In the genomic region with DNA sequence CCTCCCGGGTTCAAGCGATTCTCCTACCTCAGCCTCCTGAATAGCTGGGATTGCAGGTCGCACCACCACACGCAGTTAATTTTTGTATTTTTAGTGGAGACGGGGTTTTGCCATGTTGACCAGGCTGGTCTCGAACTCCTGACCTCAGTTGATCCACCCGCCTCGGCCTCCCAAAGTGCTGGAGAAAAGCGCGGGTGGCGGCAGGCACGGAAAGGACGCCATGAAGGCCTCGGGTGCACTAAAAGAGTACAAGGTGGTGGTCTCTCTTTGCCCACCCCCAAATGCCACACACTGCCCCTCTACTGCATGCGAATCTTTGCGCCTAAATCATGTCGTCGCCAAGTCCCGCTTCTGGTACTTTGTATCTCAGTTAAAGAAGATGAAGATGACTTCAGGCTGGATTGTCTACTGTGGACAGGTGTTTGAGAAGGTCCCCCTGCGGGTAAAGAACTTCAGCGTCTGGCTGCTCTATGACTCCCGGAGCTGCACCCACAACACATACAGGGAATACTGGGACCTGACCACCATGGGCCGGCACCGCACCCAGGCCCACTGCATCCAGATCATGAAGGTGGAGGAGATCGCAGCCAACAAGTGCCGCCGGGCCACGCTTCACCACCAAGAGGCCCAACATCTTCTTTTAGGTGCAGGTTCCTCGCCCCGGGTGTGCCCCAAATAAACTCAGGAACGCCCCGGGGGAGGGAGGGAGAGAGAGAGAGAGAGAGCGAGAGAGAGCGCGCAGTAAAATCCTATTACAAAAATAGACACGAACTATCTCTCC, we compare ENCODE assay signal across 39 cellular contexts.
"Had no signal": no experiment of that assay in that cellular context is flagged by ENCODE, and none has a peak within 500 bp of the region (broad histone marks: within the 10 kb centered on the region; RNA-seq: fewer than 3 reads in every experiment).

No MANE protein-coding gene starts in this region.

- H3K9me3 Mint-ChIP-seq: activated T-helper 1 cell treated with anti-CD3 and anti-CD28 coated beads, Interleukin-12 subunit alpha, Interleukin-12 subunit beta, Interleukin-2, Interleukin-4 antibody, amounts not matched to agents 30 ng/mL and 10 ng/mL and 1 ng/mL, durations not matched to agents 14 hours and 24 hours and 36 hours; activated T-helper 2 cell treated with anti-CD3 and anti-CD28 coated beads, Interferon-gamma antibody, Interleukin-2, Interleukin-4, amounts not matched to agents 10 μg/mL and 5 μg/mL and 100 μg/mL, durations not matched to agents 14 hours and 24 hours and 36 hours; central memory CD8-positive, alpha-beta T cell had no signal

- H3K27me3 Mint-ChIP-seq: brain had no signal

- H3K36me3 Mint-ChIP-seq: activated naive CD4-positive, alpha-beta T cell treated with anti-CD3 and anti-CD28 coated beads, Interleukin-2, amount 10 ng/mL, durations not matched to agents 7 days and 5 days; activated naive CD8-positive, alpha-beta T cell treated with anti-CD3 and anti-CD28 coated beads for 36 hours; activated naive CD8-positive, alpha-beta T cell treated with anti-CD3 and anti-CD28 coated beads, Interleukin-2, amount 10 ng/mL, durations not matched to agents 7 days and 5 days had no signal

- H3K4me1 Mint-ChIP-seq: activated naive CD4-positive, alpha-beta T cell treated with anti-CD3 and anti-CD28 coated beads, Interleukin-2, amount 10 ng/mL, durations not matched to agents 7 days and 5 days; activated naive CD4-positive, alpha-beta T cell treated with anti-CD3 and anti-CD28 coated beads, Interleukin-2, amount 50 U/mL, for 24 hours; activated naive CD8-positive, alpha-beta T cell treated with anti-CD3 and anti-CD28 coated beads for 36 hours; activated naive CD8-positive, alpha-beta T cell treated with anti-CD3 and anti-CD28 coated beads, Interleukin-2, amount 50 U/mL, for 24 hours; brain; central memory CD8-positive, alpha-beta T cell had no signal

- H3K27ac Mint-ChIP-seq: activated naive CD4-positive, alpha-beta T cell treated with anti-CD3 and anti-CD28 coated beads for 36 hours; activated naive CD4-positive, alpha-beta T cell treated with anti-CD3 and anti-CD28 coated beads, Interleukin-2, amount 10 ng/mL, durations not matched to agents 7 days and 5 days; activated naive CD4-positive, alpha-beta T cell treated with anti-CD3 and anti-CD28 coated beads, Interleukin-2, amount 50 U/mL, for 24 hours; activated naive CD4-positive, alpha-beta T cell treated with anti-CD3 and anti-CD28 coated beads, Interleukin-2, amount 50 U/mL, for 72 hours; activated naive CD8-positive, alpha-beta T cell; activated naive CD8-positive, alpha-beta T cell treated with anti-CD3 and anti-CD28 coated beads for 36 hours; activated naive CD8-positive, alpha-beta T cell treated with anti-CD3 and anti-CD28 coated beads, Interleukin-2, amount 10 ng/mL, durations not matched to agents 7 days and 5 days; activated naive CD8-positive, alpha-beta T cell treated with anti-CD3 and anti-CD28 coated beads, Interleukin-2, amount 50 U/mL, for 24 hours; activated T-cell treated with anti-CD3 and anti-CD28 coated beads, Interleukin-2, amount 50 U/mL, for 24 hours; activated T-cell treated with anti-CD3 and anti-CD28 coated beads, Interleukin-2, amount 50 U/mL, for 72 hours; activated T-helper 1 cell treated with anti-CD3 and anti-CD28 coated beads, Interleukin-12 subunit alpha, Interleukin-12 subunit beta, Interleukin-2, Interleukin-4 antibody, amounts not matched to agents 30 ng/mL and 10 ng/mL and 1 ng/mL, durations not matched to agents 14 hours and 24 hours and 36 hours; activated T-helper 17 cell treated with anti-CD3 and anti-CD28 coated beads, Interleukin-2, amount 50 U/mL, for 72 hours; activated T-helper 2 cell treated with anti-CD3 and anti-CD28 coated beads, Interferon-gamma antibody, Interleukin-2, Interleukin-4, amounts not matched to agents 10 μg/mL and 5 μg/mL and 100 μg/mL, durations not matched to agents 14 hours and 24 hours and 36 hours; brain had no signal

- H3K4me1 ChIP-seq: adrenal gland, ascending aorta, body of pancreas, breast epithelium had no signal

- H3K27ac ChIP-seq: adrenal gland, ascending aorta, body of pancreas, brain microvascular endothelial cell, breast epithelium, cardiac muscle cell had no signal

- H3K27me3 ChIP-seq: adrenal gland, ascending aorta, body of pancreas, brain microvascular endothelial cell, breast epithelium, cardiac muscle cell had no signal

- DNase-seq: activated effector memory CD4-positive, alpha-beta T cell treated with anti-CD3 and anti-CD28 coated beads, Interleukin-2, amount 50 U/mL, for 16 hours; activated effector memory CD4-positive, alpha-beta T cell treated with Interleukin-2 at 50 U/mL for 16 hours; activated gamma-delta T cell; activated gamma-delta T cell treated with Interleukin-2 at 50 U/mL for 16 hours; activated naive CD4-positive, alpha-beta T cell; activated naive CD4-positive, alpha-beta T cell treated with anti-CD3 and anti-CD28 coated beads for 36 hours; activated naive CD4-positive, alpha-beta T cell treated with anti-CD3 and anti-CD28 coated beads, Interleukin-2, amount 10 ng/mL, durations not matched to agents 7 days and 5 days; activated naive CD4-positive, alpha-beta T cell treated with anti-CD3 and anti-CD28 coated beads, Interleukin-2, amount 50 U/mL, for 16 hours; activated naive CD4-positive, alpha-beta T cell treated with Interleukin-2 at 50 U/mL for 16 hours; activated naive CD8-positive, alpha-beta T cell treated with anti-CD3 and anti-CD28 coated beads for 36 hours; activated naive CD8-positive, alpha-beta T cell treated with anti-CD3 and anti-CD28 coated beads, Interleukin-2, amount 10 ng/mL, durations not matched to agents 7 days and 5 days; activated naive CD8-positive, alpha-beta T cell treated with anti-CD3 and anti-CD28 coated beads, Interleukin-2, amount 50 U/mL, for 24 hours; activated T-cell treated with anti-CD3 and anti-CD28 coated beads, Interleukin-2, amount 50 U/mL, for 1 hour; activated T-cell treated with anti-CD3 and anti-CD28 coated beads, Interleukin-2, amount 50 U/mL, for 24 hours; activated T-cell treated with anti-CD3 and anti-CD28 coated beads, Interleukin-2, amount 50 U/mL, for 4 hours; activated T-cell treated with anti-CD3 and anti-CD28 coated beads, Interleukin-2, amount 50 U/mL, for 48 hours; activated T-cell treated with anti-CD3 and anti-CD28 coated beads, Interleukin-2, amount 50 U/mL, for 72 hours; adrenal gland; amniotic stem cell; amygdala; anterior cingulate cortex; aorta; body of pancreas; brain microvascular endothelial cell; central memory CD4-positive, alpha-beta T cell; cerebellar nuclear complex had no signal

- H3K4me3 ChIP-seq: adrenal gland, ascending aorta, body of pancreas, breast epithelium, cardiac muscle cell had no signal

- H3K9me3 ChIP-seq: adrenal gland, ascending aorta, body of pancreas had no signal

- ATAC-seq: activated naive CD4-positive, alpha-beta T cell treated with anti-CD3 and anti-CD28 coated beads, Interleukin-2, amount 50 U/mL, for 72 hours; activated naive CD8-positive, alpha-beta T cell treated with anti-CD3 and anti-CD28 coated beads, Interleukin-2, amount 50 U/mL, for 24 hours; activated T-cell treated with anti-CD3 and anti-CD28 coated beads, Interleukin-2, amount 50 U/mL, for 4 hours; activated T-cell treated with anti-CD3 and anti-CD28 coated beads, Interleukin-2, amount 50 U/mL, for 72 hours; activated T-helper 17 cell treated with anti-CD3 and anti-CD28 coated beads, Interleukin-2, amount 50 U/mL, for 72 hours; body of pancreas had no signal

- H3K36me3 ChIP-seq: adrenal gland, ascending aorta, brain microvascular endothelial cell, breast epithelium, cardiac muscle cell had no signal

- FAIRE-seq: astrocyte, bronchial epithelial cell had no signal

- H3K4me3 Mint-ChIP-seq: activated naive CD4-positive, alpha-beta T cell treated with anti-CD3 and anti-CD28 coated beads for 36 hours; activated naive CD4-positive, alpha-beta T cell treated with anti-CD3 and anti-CD28 coated beads, Interleukin-2, amount 10 ng/mL, durations not matched to agents 7 days and 5 days; activated naive CD4-positive, alpha-beta T cell treated with anti-CD3 and anti-CD28 coated beads, Interleukin-2, amount 50 U/mL, for 24 hours; activated naive CD8-positive, alpha-beta T cell; activated naive CD8-positive, alpha-beta T cell treated with anti-CD3 and anti-CD28 coated beads for 36 hours; activated naive CD8-positive, alpha-beta T cell treated with anti-CD3 and anti-CD28 coated beads, Interleukin-2, amount 10 ng/mL, durations not matched to agents 7 days and 5 days; activated naive CD8-positive, alpha-beta T cell treated with anti-CD3 and anti-CD28 coated beads, Interleukin-2, amount 50 U/mL, for 24 hours; activated T-cell treated with anti-CD3 and anti-CD28 coated beads, Interleukin-2, amount 50 U/mL, for 24 hours; activated T-cell treated with anti-CD3 and anti-CD28 coated beads, Interleukin-2, amount 50 U/mL, for 4 hours; activated T-cell treated with anti-CD3 and anti-CD28 coated beads, Interleukin-2, amount 50 U/mL, for 72 hours; activated T-helper 1 cell treated with anti-CD3 and anti-CD28 coated beads, Interleukin-12 subunit alpha, Interleukin-12 subunit beta, Interleukin-2, Interleukin-4 antibody, amounts not matched to agents 30 ng/mL and 10 ng/mL and 1 ng/mL, durations not matched to agents 14 hours and 24 hours and 36 hours; activated T-helper 17 cell treated with anti-CD3 and anti-CD28 coated beads, Interleukin-2, amount 50 U/mL, for 72 hours; brain; central memory CD8-positive, alpha-beta T cell had no signal
